Comparison of ENCODE assay signal across 11 cellular contexts in the genomic region with DNA sequence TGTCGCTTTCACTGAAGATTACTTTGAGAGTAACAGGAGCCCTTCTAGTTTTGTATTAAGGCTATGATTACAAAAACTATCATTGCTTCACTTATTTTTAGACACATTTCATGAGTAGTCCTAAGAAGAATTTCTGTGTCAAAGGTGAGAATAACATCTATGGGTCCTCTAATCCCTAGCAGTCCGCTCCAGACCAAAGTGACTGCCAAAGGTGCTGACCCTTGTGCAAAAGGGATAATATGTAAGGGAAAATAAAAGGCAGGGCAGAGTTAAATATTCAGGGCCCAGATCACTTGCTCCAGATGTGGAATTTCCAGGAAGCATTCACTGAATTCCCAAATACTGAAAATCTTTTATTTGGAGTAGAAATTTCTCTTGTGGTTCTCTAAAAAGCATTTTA. TPM values are rescaled to one million over a fixed set of nuclear protein-coding genes. Genes with fewer than 3 reads are reported as not detected.
DNase-seq lines count a peak whose midpoint lies in the region; ATAC-seq lines count a peak whose summit lies in the region.
"Had no signal": no experiment of that assay in that cellular context is flagged by ENCODE, and none has a peak within 500 bp of the region (broad histone marks: within the 10 kb centered on the region; RNA-seq: fewer than 3 reads in every experiment).

No MANE protein-coding gene starts in this region.

- ATAC-seq in left ventricle myocardium superior: peak; percentile 74

- no peak overlapping the region for H3K4me3 ChIP-seq in skeletal muscle cell (ENCODE audit: low read depth, low read length)

- DNase-seq in ELR (ENCODE audit: low read depth): peak; percentile 45
- peak; percentile 69 for DNase-seq in astrocyte of the hippocampus (ENCODE audit: low read depth, low spot score)
- no peak for DNase-seq in left ventricle myocardium superior
- peak; percentile 85 for DNase-seq in skeletal muscle cell (ENCODE audit: low read depth)
- no peak for DNase-seq in NCI-H345 (lab: John Stamatoyannopoulos, UW)
- DNase-seq in D341Med (ENCODE audit: low spot score): no peak
- DNase-seq in Kasumi-1 (lab: John Stamatoyannopoulos, UW): no peak
- DNase-seq in NCI-H2029 (lab: John Stamatoyannopoulos, UW): no peak
- DNase-seq: central memory CD4-positive, alpha-beta T cell; NCI-H510A; posterior cingulate gyrus had no signal

- intact Hi-C loops in left ventricle myocardium superior (cut with micrococcal nuclease): no loop called here

RNA-seq across cellular contexts. Expression of a gene that starts 29.3 kb away (rescaled TPM):
- 13.5 TPM for total RNA-seq in left ventricle myocardium superior

Comparison
In these comparisons a context has a peak if more than half of its experiments do, and no peak if none do; other contexts are left out.
1. DNase-seq: peak in ELR (single experiment), astrocyte of the hippocampus (single experiment) and skeletal muscle cell (single experiment); none in left ventricle myocardium superior (single experiment), NCI-H345 (single experiment), D341Med (single experiment), Kasumi-1 (0 of 2) and NCI-H2029 (single experiment).